8 cellular contexts compared by ENCODE assay signal in the genomic region with DNA sequence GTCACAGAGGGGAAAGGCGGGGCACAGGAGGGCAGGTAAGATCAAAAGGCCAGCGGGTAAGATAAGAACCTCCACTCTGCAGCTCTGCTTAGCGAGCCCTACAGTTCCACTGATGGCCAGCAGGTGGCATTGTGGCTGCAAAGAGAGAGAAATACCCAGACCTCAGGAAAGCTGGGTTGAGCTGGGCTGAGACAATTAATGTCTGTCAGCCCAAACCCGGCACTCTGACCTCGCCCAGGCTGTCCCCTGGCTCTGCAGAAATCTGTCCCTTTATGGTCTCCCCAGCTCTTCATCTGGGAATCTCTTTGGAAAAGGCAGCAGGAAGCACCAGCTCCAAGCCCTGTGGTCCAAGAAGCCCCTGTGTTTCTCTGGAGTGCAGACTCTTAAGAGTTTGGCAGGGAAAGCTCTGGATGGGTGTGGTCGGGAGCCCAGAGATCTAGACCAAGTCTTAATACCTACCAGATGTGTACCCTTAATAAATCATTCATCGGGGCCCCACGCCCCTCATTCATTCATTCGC. TPM values are rescaled to one million over a fixed set of nuclear protein-coding genes. Genes with fewer than 3 reads are reported as not detected.
A peak's percentile ranks its signal among the peaks of the same experiment; 100 is the strongest.
DNase-seq lines count a peak whose midpoint lies in the region; ATAC-seq and TF ChIP-seq lines count a peak whose summit lies in the region.

No MANE protein-coding gene starts in this region.

- CTCF ChIA-PET in activated CD4-positive, alpha-beta T cell treated with anti-CD3 and anti-CD28 coated beads for 36 hours (lab: Charles Lee): interaction anchor here (0.6 to 5.2 kb wide), 45 partner anchors 8 to 1447 kb away, joined by 3 to 73 read pairs (median 4); a partner anchor contains a TSS

- 7 to 11% methylated on average over 9 of the region's 9 CpGs for WGBS in lower leg skin, 2 donors

- H3K4me3 Mint-ChIP-seq in activated CD4-positive, alpha-beta T cell treated with anti-CD3 and anti-CD28 coated beads for 36 hours: no peak overlapping the region
- no peak overlapping the region for H3K4me3 Mint-ChIP-seq in chondrocyte (ENCODE audit: unreplicated experiment)

- no peak for TF ChIP-seq POLR2A in lower leg skin (IDR thresholded peaks at IDR 0.05)

- peak overlapping the region; percentile 78 for H3K27ac Mint-ChIP-seq in activated CD4-positive, alpha-beta T cell treated with anti-CD3 and anti-CD28 coated beads for 36 hours
- peak overlapping the region; percentile 23 for H3K27ac Mint-ChIP-seq in chondrocyte (ENCODE audit: unreplicated experiment)

- H3K9me3 Mint-ChIP-seq in activated CD4-positive, alpha-beta T cell treated with anti-CD3 and anti-CD28 coated beads for 36 hours (ENCODE audit: low read depth): no peaks in the 10 kb centered on the region
- no peaks in the 10 kb centered on the region for H3K9me3 Mint-ChIP-seq in chondrocyte (ENCODE audit: low read depth)

- peak; percentile 39 for DNase-seq in NOMO-1 treated with DMSO at 0.1 percent for 48 hours (lab: John Stamatoyannopoulos, UW; ENCODE audit: unreplicated experiment)
- DNase-seq in NOMO-1 treated with dmso at 0.1 percent for 144 hours (lab: John Stamatoyannopoulos, UW; ENCODE audit: unreplicated experiment): no peak
- DNase-seq in NCI-H2227 treated with DMSO at 0.1 percent for 48 hours (lab: John Stamatoyannopoulos, UW): peak; percentile 28
- peak; percentile 95 for DNase-seq in activated CD4-positive, alpha-beta T cell treated with anti-CD3 and anti-CD28 coated beads for 36 hours
- DNase-seq in chondrocyte (ENCODE audit: low spot score): peak; percentile 87
- peak; percentile 86 to 97 for DNase-seq in lower leg skin (ENCODE audit: low spot score in 2 of 2)
- DNase-seq in stimulated activated CD8-positive, alpha-beta memory T cell treated with anti-CD3 and anti-CD28 coated beads, Interleukin-12 subunit alpha, Interleukin-12 subunit beta, amount 100 ng/mL, for 1 hour (ENCODE audit: low read depth): peak; percentile 81

- H3K36me3 Mint-ChIP-seq in activated CD4-positive, alpha-beta T cell treated with anti-CD3 and anti-CD28 coated beads for 36 hours (ENCODE audit: low read depth): peaks cover 2% of the 10 kb centered on the region
- peaks cover 24% of the 10 kb centered on the region for H3K36me3 Mint-ChIP-seq in chondrocyte (ENCODE audit: low read depth)

- no peaks in the 10 kb centered on the region for H3K27me3 Mint-ChIP-seq in activated CD4-positive, alpha-beta T cell treated with anti-CD3 and anti-CD28 coated beads for 36 hours
- no peaks in the 10 kb centered on the region for H3K27me3 Mint-ChIP-seq in chondrocyte (ENCODE audit: low read depth)

- TF ChIP-seq CTCF in chondrocyte (IDR thresholded peaks at IDR 0.05) (peak; percentile 99), lower leg skin (IDR thresholded peaks at IDR 0.05) (peak in 1 of 3 donors; percentile 95)

- peaks cover 34% of the 10 kb centered on the region for H3K4me1 Mint-ChIP-seq in activated CD4-positive, alpha-beta T cell treated with anti-CD3 and anti-CD28 coated beads for 36 hours
- peaks cover 36% of the 10 kb centered on the region for H3K4me1 Mint-ChIP-seq in chondrocyte (ENCODE audit: low read depth)

- POLR2A ChIA-PET in activated CD4-positive, alpha-beta T cell treated with anti-CD3 and anti-CD28 coated beads for 36 hours (lab: Charles Lee): interaction anchor here (0.8 to 1.1 kb wide), 3 partner anchors 9 to 263 kb away, joined by 4 to 5 read pairs (median 4); a partner anchor contains a TSS

- peak; percentile 84 for ATAC-seq in HG02938 (IDR thresholded peaks at IDR 0.05; ENCODE audit: unreplicated experiment)
- ATAC-seq in activated CD4-positive, alpha-beta T cell treated with anti-CD3 and anti-CD28 coated beads for 36 hours: peak; percentile 99

- no peak overlapping the region for H3K4me3 ChIP-seq in lower leg skin (ENCODE audit: low read depth, poor library complexity, severe bottlenecking)

- intact Hi-C loops in activated CD4-positive, alpha-beta T cell treated with anti-CD3 and anti-CD28 coated beads for 36 hours (cut with DNase I, micrococcal nuclease): loop anchor here (1.0 to 5.0 kb wide), 4 partner anchors 11 to 272 kb away; no protein-coding TSS in a partner anchor
- intact Hi-C loops in lower leg skin (cut with DNase I; ENCODE audit: low total_unique reads): loop anchor here (5.0 kb wide), 1 partner anchor 272 kb away; no protein-coding TSS in a partner anchor

RNA-seq across cellular contexts. Expression of a gene that starts 8.3 kb away (rescaled TPM):
- 10 to 100 TPM; 17.0 to 18.6 TPM for total RNA-seq in activated CD4-positive, alpha-beta T cell treated with anti-CD3 and anti-CD28 coated beads for 36 hours
- 154 to 305 TPM (median 287 TPM) in 3 replicates for total RNA-seq in chondrocyte
- 100 to 1,000 TPM; 109 to 237 (median 139) TPM for total RNA-seq in lower leg skin

RNA-seq across cellular contexts. Expression of a gene that starts 9.5 kb away (rescaled TPM):
- total RNA-seq in activated CD4-positive, alpha-beta T cell treated with anti-CD3 and anti-CD28 coated beads for 36 hours: 10 to 100 TPM; 53.9 to 64.1 TPM
- total RNA-seq in chondrocyte (29.9 to 78.2 TPM (median 73.7 TPM) in 3 replicates), lower leg skin (1 to 10 TPM; 4.5 to 7.0 (median 5.1) TPM)
